Comparison of ENCODE assay signal across 12 cellular contexts in genomic region chr3:55491296-55491816, GRCh38. TPM values are rescaled to one million over a fixed set of nuclear protein-coding genes. Genes with fewer than 3 reads are reported as not detected.
DNase-seq lines count a peak whose midpoint lies in the region; ATAC-seq and TF ChIP-seq lines count a peak whose summit lies in the region.
"Had no signal": no experiment of that assay in that cellular context is flagged by ENCODE, and none has a peak within 500 bp of the region (broad histone marks: within the 10 kb centered on the region; RNA-seq: fewer than 3 reads in every experiment).

No MANE protein-coding gene starts in this region.

- H3K27me3 ChIP-seq in SK-N-SH (ENCODE audit: insufficient read depth) (no peaks in the 10 kb centered on the region), transverse colon (peaks cover 40% of the 10 kb centered on the region)

- H3K36me3 ChIP-seq in SK-N-SH (replicated peaks in 1 of 2; ENCODE audit: control insufficient read depth in 1 of 2, insufficient read depth in 2 of 2, low read length in 1 of 2), result no peaks in the 10 kb centered on the region
- H3K36me3 ChIP-seq in transverse colon, result no peaks in the 10 kb centered on the region
- H3K36me3 ChIP-seq: stomach had no signal

- in situ Hi-C loops in transverse colon (cut with MboI; ENCODE audit: low pct_ligation_motif_present in 1 of 4, low pct_unique_long_range_greater_than_20kb in 1 of 4, low sequenced_read_pairs in 3 of 4), result loop anchor here (25.0 kb wide), 4 partner anchors 246 to 771 kb away; no protein-coding TSS in a partner anchor

- 11% methylated on average over 7 of the region's 7 CpGs for WGBS in SK-N-SH (ENCODE audit: low lambda C conversion rate)
- WGBS in transverse colon (ENCODE audit: low coverage in 1 of 2), 2 donors, result 18 to 26% methylated on average over 2 to 7 of the region's 7 CpGs

- H3K4me3 ChIP-seq in SK-N-SH (ENCODE audit: low read depth in 2 of 2, low read length in 1 of 2), result no peak overlapping the region
- H3K4me3 ChIP-seq in fibroblast of villous mesenchyme (ENCODE audit: low read depth, low read length), result no peak overlapping the region
- no peak overlapping the region for H3K4me3 ChIP-seq in transverse colon
- H3K4me3 ChIP-seq: stomach had no signal

- H3K27ac ChIP-seq in SK-N-SH (ENCODE audit: low read depth in 2 of 2, low read length in 1 of 2), result peak overlapping the region; percentile 58; a peak in 3 of 4 replicates
- no peak overlapping the region for H3K27ac ChIP-seq in transverse colon
- H3K27ac ChIP-seq: stomach had no signal

- H3K4me2 ChIP-seq in SK-N-SH, result peak overlapping the region; percentile 43

- H3K79me2 ChIP-seq in SK-N-SH (ENCODE audit: insufficient read depth), result peaks cover 17% of the 10 kb centered on the region

- TF ChIP-seq POLR2A in transverse colon (IDR thresholded peaks at IDR 0.05), result no peak

- no peaks in the 10 kb centered on the region for H4K20me1 ChIP-seq in SK-N-SH (ENCODE audit: insufficient read depth)

- TF ChIP-seq RAD21 in SK-N-SH (IDR thresholded peaks at IDR 0.05; ENCODE audit: low read length), result no peak

- intact Hi-C loops in transverse colon (cut with DNase I; ENCODE audit: low total_unique reads), result no loop called here

- H3K9me3 ChIP-seq in SK-N-SH, result no peaks in the 10 kb centered on the region
- no peaks in the 10 kb centered on the region for H3K9me3 ChIP-seq in transverse colon
- H3K9me3 ChIP-seq: stomach had no signal

- no peak for TF ChIP-seq CTCF in SK-N-SH (IDR thresholded peaks at IDR 0.05)
- no peak for TF ChIP-seq CTCF in fibroblast of villous mesenchyme (IDR thresholded peaks at IDR 0.05; ENCODE audit: insufficient read depth, low read depth, low read length)
- TF ChIP-seq CTCF in transverse colon (IDR thresholded peaks at IDR 0.05), result no peak

- TF ChIP-seq EP300 in SK-N-SH (IDR thresholded peaks at IDR 0.05; ENCODE audit: borderline replicate concordance in 1 of 2, low read depth in 1 of 2, low read length in 1 of 2), result peak; percentile 51 to 79; a peak in 2 of 4 replicates
- no peak for TF ChIP-seq EP300 in transverse colon (IDR thresholded peaks at IDR 0.05; ENCODE audit: low read depth)

- no peaks in the 10 kb centered on the region for H3K9me2 ChIP-seq in SK-N-SH

- no peak overlapping the region for H3K9ac ChIP-seq in SK-N-SH

- no peak for ATAC-seq in HG02938 (IDR thresholded peaks at IDR 0.05; ENCODE audit: unreplicated experiment)
- ATAC-seq: HCT116 had no signal

- H2AFZ ChIP-seq in SK-N-SH (ENCODE audit: low read depth), result no peak overlapping the region

- POLR2A ChIA-PET in HEK293T (lab: Yijun Ruan, JAX), result interaction anchor here (1.1 kb wide), 1 partner anchor 23 kb away, joined by 3 read pairs; no protein-coding TSS in a partner anchor
- POLR2A ChIA-PET in SK-N-SH (lab: Yijun Ruan, JAX), result no interaction called here

- DNase-seq in HEK293T (ENCODE audit: extremely low spot score) (no peak), SK-N-SH (no peak), fibroblast of villous mesenchyme (ENCODE audit: low read depth) (peak; percentile 97), transverse colon (peak; percentile 43), NCI-H1105 treated with DMSO at 0.1 percent for 48 hours (lab: John Stamatoyannopoulos, UW) (no peak), NK-92 (lab: John Stamatoyannopoulos, UW; ENCODE audit: unreplicated experiment) (no peak)
- no peak for DNase-seq in activated CD4-positive, CD25-positive, alpha-beta regulatory T cell (lab: John Stamatoyannopoulos, UW)
- DNase-seq: Calu3, MM.1S, stomach had no signal

- peaks cover 14% of the 10 kb centered on the region for H3F3A ChIP-seq in SK-N-SH (replicated peaks; ENCODE audit: insufficient read depth)

- peaks cover 11 to 22% of the 10 kb centered on the region in 2 experiments for H3K4me1 ChIP-seq in SK-N-SH (ENCODE audit: control insufficient read depth in 1 of 2, insufficient read depth in 2 of 2, low read depth in 1 of 2, low read length in 1 of 2)
- peaks cover 4 to 50% (median 41%) of the 10 kb centered on the region in 4 donors for H3K4me1 ChIP-seq in transverse colon

- CTCF ChIA-PET in HEK293T (lab: Yijun Ruan, JAX) (no interaction called here), SK-N-SH (lab: Yijun Ruan, JAX) (no interaction called here)

TF ChIP-seq in HEK293T, 16 proteins besides CTCF, POLR2A, EP300 and RAD21:
- TF ChIP-seq PKNOX1 (IDR thresholded peaks at IDR 0.05) (peak; percentile 86), ZNF384 (IDR thresholded peaks at IDR 0.05) (no peak), LEF1 (IDR thresholded peaks at IDR 0.05; ENCODE audit: borderline replicate concordance) (no peak), FOXM1 (IDR thresholded peaks at IDR 0.05; ENCODE audit: borderline replicate concordance) (no peak), CTBP1 (IDR thresholded peaks at IDR 0.05; ENCODE audit: borderline replicate concordance) (no peak; the same call in none of the 2 replicates)

TF ChIP-seq in SK-N-SH, 30 proteins besides CTCF, POLR2A, EP300 and RAD21 (continues in another document):
- no peak for TF ChIP-seq NRF1 (IDR thresholded peaks at IDR 0.05; ENCODE audit: low read depth, low read length)
- TF ChIP-seq PBX3 (IDR thresholded peaks at IDR 0.05), result peak; percentile 95
- peak; percentile 87 for TF ChIP-seq FOSL2 (IDR thresholded peaks at IDR 0.05; ENCODE audit: borderline replicate concordance, low read depth)
- TF ChIP-seq RXRA (IDR thresholded peaks at IDR 0.05; ENCODE audit: borderline replicate concordance, low read depth), result peak; percentile 53; the same call in 1 of the 2 replicates
- TF ChIP-seq IRF3 (IDR thresholded peaks at IDR 0.05; ENCODE audit: low read depth, low read length), result no peak
- no peak for TF ChIP-seq YY1 (IDR thresholded peaks at IDR 0.05; ENCODE audit: low read depth)
- peak; percentile 96 for TF ChIP-seq NFIC (IDR thresholded peaks at IDR 0.05; ENCODE audit: borderline replicate concordance)
- TF ChIP-seq TEAD4 (IDR thresholded peaks at IDR 0.05; ENCODE audit: borderline replicate concordance, insufficient read depth), result peak; percentile 81
- no peak for TF ChIP-seq MXI1 (IDR thresholded peaks at IDR 0.05; ENCODE audit: low read depth, low read length)
- no peak for TF ChIP-seq ELF1 (IDR thresholded peaks at IDR 0.05)
- TF ChIP-seq TCF12 (IDR thresholded peaks at IDR 0.05), result peak; percentile 87
- TF ChIP-seq POLR2AphosphoS5 (IDR thresholded peaks at IDR 0.05; ENCODE audit: low read depth, low read length), result peak; percentile 47; the same call in 1 of the 2 replicates
- no peak for TF ChIP-seq MEF2A (IDR thresholded peaks at IDR 0.05; ENCODE audit: borderline replicate concordance, low read depth)
- TF ChIP-seq EZH2phosphoT487 (IDR thresholded peaks at IDR 0.05; ENCODE audit: borderline replicate concordance, low read depth), result no peak
- no peak for TF ChIP-seq RCOR1 (IDR thresholded peaks at IDR 0.05; ENCODE audit: low read length)
- no peak for TF ChIP-seq REST (IDR thresholded peaks at IDR 0.05; ENCODE audit: low read depth, low read length)
- TF ChIP-seq JUND (IDR thresholded peaks at IDR 0.05), result peak; percentile 86
- TF ChIP-seq GABPA (IDR thresholded peaks at IDR 0.05; ENCODE audit: low read depth), result 0 out of 2 replicates have a peak, but pooled peaks have one; percentile 7

RNA-seq across cellular contexts. Expression of gene WNT5A, which starts 4.2 kb away (rescaled TPM):
- 27.1 and 30.7 TPM in 2 replicates for polyA plus RNA-seq in SK-N-SH (2012; rRNA removed)
- 13.5 and 23.5 TPM in 2 replicates for polyA plus RNA-seq in SK-N-SH (2012; cell fraction: cytosol; rRNA removed)
- polyA plus RNA-seq in SK-N-SH (2012; cell fraction: nucleus; rRNA removed), result 57.8 and 62.1 TPM in 2 replicates
- 1,105 and 1,763 TPM in 2 replicates for total RNA-seq in fibroblast of villous mesenchyme
- total RNA-seq in transverse colon, result 10 to 100 TPM in 1 of 4 donors, 1 to 10 TPM in 3; 2.6 to 15.9 (median 5.5) TPM

Comparison
In these comparisons a context has a peak if more than half of its experiments do, and no peak if none do; other contexts are left out.
1. DNase-seq: peak in fibroblast of villous mesenchyme (single experiment) and transverse colon (single experiment); none in HEK293T (single experiment), SK-N-SH (single experiment), NCI-H1105 treated with DMSO at 0.1 percent for 48 hours (single experiment), activated CD4-positive, CD25-positive, alpha-beta regulatory T cell (0 of 4) and NK-92 (single experiment).
2. H3K27ac ChIP-seq: peak in SK-N-SH (2 of 2); none in transverse colon (0 of 4).
3. RNA of gene WNT5A, which starts 4.2 kb away (total RNA-seq): 1,105 to 1,763 TPM in fibroblast of villous mesenchyme; 2.6 to 15.9 TPM in transverse colon; every median in the first group is over 10 times any median in the second.